In genomic region chr20:35200255-35200654, GRCh38 we compare ENCODE assay signal across 1 cellular context.
A peak's percentile ranks its signal among the peaks of the same experiment; 100 is the strongest.
TF ChIP-seq lines count a peak whose summit lies in the region.

No MANE protein-coding gene starts in this region.

TF ChIP-seq in HepG2, 621 proteins besides CTCF, POLR2A, EP300 and RAD21:
- TF ChIP-seq FOSL2 (CRISPR knock-in tag; IDR thresholded peaks at IDR 0.05) (no peak), ZNF773 (CRISPR knock-in tag; IDR thresholded peaks at IDR 0.05; ENCODE audit: borderline replicate concordance) (no peak), ELF4 (CRISPR knock-in tag; IDR thresholded peaks at IDR 0.05; ENCODE audit: borderline replicate concordance) (no peak), GTF2F1 (IDR thresholded peaks at IDR 0.05; ENCODE audit: low read length) (no peak), CEBPB (IDR thresholded peaks at IDR 0.05; ENCODE audit: borderline replicate concordance, low read depth, low read length) (0 out of 2 replicates have a peak, but pooled peaks have one; percentile 13), ARHGAP35 (CRISPR knock-in tag; IDR thresholded peaks at IDR 0.05; ENCODE audit: borderline replicate concordance) (no peak), DPF2 (CRISPR knock-in tag; IDR thresholded peaks at IDR 0.05; ENCODE audit: borderline replicate concordance, low read depth) (no peak)
